In the genomic region with DNA sequence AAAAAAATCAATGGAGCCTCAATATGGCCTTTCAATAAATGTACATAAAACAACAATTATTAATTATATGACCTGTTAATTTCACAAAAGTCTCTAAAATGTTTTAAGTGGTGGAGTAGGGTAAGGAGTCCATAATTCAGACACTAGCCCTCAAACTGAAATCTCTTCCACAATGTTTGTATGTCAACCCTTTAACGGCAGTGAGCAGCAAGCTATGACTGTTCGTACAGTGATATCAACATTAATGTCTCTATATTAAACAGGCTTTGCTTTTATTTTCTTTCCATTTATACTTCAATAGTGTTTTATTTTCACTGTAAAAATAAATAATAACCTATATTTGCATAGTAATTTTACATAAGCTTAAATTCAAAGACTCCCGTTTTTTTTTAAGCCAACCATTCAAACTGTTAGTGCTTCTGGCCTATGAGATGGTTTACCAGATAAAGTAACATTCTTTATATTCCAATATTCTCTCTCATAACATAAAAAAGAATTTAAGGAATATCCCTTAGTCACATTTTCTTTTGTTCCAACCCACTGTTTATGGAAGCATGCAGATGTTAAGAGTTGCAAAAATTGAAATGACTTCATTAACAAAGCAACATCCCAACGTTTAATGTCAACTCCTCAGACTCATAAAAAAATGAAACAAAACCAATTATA, we compare ENCODE assay signal across 8 cellular contexts. TPM values are rescaled to one million over a fixed set of nuclear protein-coding genes. Genes with fewer than 3 reads are reported as not detected.
DNase-seq lines count a peak whose midpoint lies in the region; ATAC-seq and TF ChIP-seq lines count a peak whose summit lies in the region.

No MANE protein-coding gene starts in this region.

- POLR2A ChIA-PET in CD4-positive, alpha-beta memory T cell (lab: Charles Lee; ENCODE audit: partially characterized antibody) = interaction anchor here (1.2 to 6.2 kb wide), 8 partner anchors 9 to 182 kb away, joined by 3 to 81 read pairs (median 20); no protein-coding TSS in a partner anchor

- H3K36me3 ChIP-seq in CD4-positive, alpha-beta memory T cell (ENCODE audit: insufficient read depth, low read length) = no peaks in the 10 kb centered on the region
- no peaks in the 10 kb centered on the region for H3K36me3 ChIP-seq in neural cell (ENCODE audit: insufficient read depth, low read length)

- peak overlapping the region; percentile 93 for H3K9ac ChIP-seq in neural cell (ENCODE audit: low read length)

- H3K4me1 Mint-ChIP-seq in CD4-positive, alpha-beta memory T cell = peaks cover 34 to 67% (median 50%) of the 10 kb centered on the region in 4 donors

- no peak for TF ChIP-seq RAD21 in neural cell (conservative IDR thresholded peaks at IDR 0.05)

- peak overlapping the region; percentile 96 for H3K27ac ChIP-seq in CD4-positive, alpha-beta memory T cell (ENCODE audit: low read depth, low read length)
- H3K27ac ChIP-seq in dorsolateral prefrontal cortex = peak overlapping the region; percentile 31 to 100 (median 99)
- peak overlapping the region; percentile 86 for H3K27ac ChIP-seq in neural cell (ENCODE audit: low read length)

- H3K9me3 Mint-ChIP-seq in CD4-positive, alpha-beta memory T cell = peaks cover 0 to 1% (median 0%) of the 10 kb centered on the region in 8 donors

- no peaks in the 10 kb centered on the region for H3K9me3 ChIP-seq in CD4-positive, alpha-beta memory T cell (ENCODE audit: control insufficient read depth in 1 of 2, low read length in 2 of 2)
- no peaks in the 10 kb centered on the region for H3K9me3 ChIP-seq in neural cell (ENCODE audit: low read length)

- peaks cover 56% of the 10 kb centered on the region for H3K4me1 ChIP-seq in CD4-positive, alpha-beta memory T cell (ENCODE audit: insufficient read depth, low read length)

- peak overlapping the region; percentile 92 to 98 (median 97) for H3K4me3 Mint-ChIP-seq in CD4-positive, alpha-beta memory T cell

- H3K9me2 ChIP-seq in neural cell (ENCODE audit: insufficient read depth, low read length) = no peaks in the 10 kb centered on the region

- H3F3A ChIP-seq in neural cell (ENCODE audit: insufficient read depth, low read length, poor library complexity, severe bottlenecking) = peaks cover 14% of the 10 kb centered on the region

- peak overlapping the region; percentile 86 to 87 for H3K4me3 ChIP-seq in CD4-positive, alpha-beta memory T cell (ENCODE audit: low read length in 2 of 2)
- H3K4me3 ChIP-seq in dorsolateral prefrontal cortex (peak overlapping the region; percentile 68 to 97 (median 90)), neural cell (ENCODE audit: low read length) (peak overlapping the region; percentile 81)

- no peak for DNase-seq in CD4-positive, alpha-beta memory T cell
- peak; percentile 7 for DNase-seq in NCI-H526 treated with DMSO at 0.1 percent for 48 hours (lab: John Stamatoyannopoulos, UW)
- DNase-seq in dorsolateral prefrontal cortex = no peak

- peak overlapping the region; percentile 94 to 98 (median 96) for H3K27ac Mint-ChIP-seq in CD4-positive, alpha-beta memory T cell

- H3K4me2 ChIP-seq in neural cell (ENCODE audit: low read length) = peak overlapping the region; percentile 72

- no peaks in the 10 kb centered on the region for H3K27me3 Mint-ChIP-seq in CD4-positive, alpha-beta memory T cell

- H3K79me2 ChIP-seq in neural cell (replicated peaks; ENCODE audit: insufficient read depth, low read length) = peaks cover 61% of the 10 kb centered on the region

- no peaks in the 10 kb centered on the region for H4K20me1 ChIP-seq in neural cell (ENCODE audit: insufficient read depth)

- no peak for TF ChIP-seq EP300 in neural cell (conservative IDR thresholded peaks at IDR 0.05; ENCODE audit: poor library complexity, severe bottlenecking)

- no peak for ATAC-seq in GM21737 (IDR thresholded peaks at IDR 0.05; ENCODE audit: unreplicated experiment)
- no peak for ATAC-seq in HG02623 (IDR thresholded peaks at IDR 0.05; ENCODE audit: unreplicated experiment)
- ATAC-seq in HG02970 (IDR thresholded peaks at IDR 0.05; ENCODE audit: low FRiP score, unreplicated experiment) = no peak
- ATAC-seq in GM19328 (IDR thresholded peaks at IDR 0.05; ENCODE audit: unreplicated experiment) = no peak

- TF ChIP-seq CTCF in dorsolateral prefrontal cortex (IDR thresholded peaks at IDR 0.05 in 54 of 56, conservative IDR thresholded peaks at IDR 0.05 in 2 of 56; ENCODE audit: low read depth in 1 of 56, partially characterized antibody in 56 of 56) (no peak), neural cell (IDR thresholded peaks at IDR 0.05; ENCODE audit: poor library complexity, severe bottlenecking) (no peak)

- H3K36me3 Mint-ChIP-seq in CD4-positive, alpha-beta memory T cell = peaks cover 0 to 21% of the 10 kb centered on the region in 2 donors

- intact Hi-C loops in CD4-positive, alpha-beta memory T cell (cut with micrococcal nuclease) = loop anchor here (5.0 kb wide), 2 partner anchors 36 to 101 kb away; no protein-coding TSS in a partner anchor
- intact Hi-C loops in dorsolateral prefrontal cortex (cut with DNase I) = loop anchor here in 1 of 2 donors (5.0 kb wide), 1 partner anchor 361 kb away; a partner anchor contains a TSS

- no peak overlapping the region for H2AFZ ChIP-seq in neural cell (ENCODE audit: low read depth, low read length)

- CTCF ChIA-PET in CD4-positive, alpha-beta memory T cell (lab: Charles Lee; ENCODE audit: partially characterized antibody) = interaction anchor here (0.7 to 6.2 kb wide), 13 partner anchors 8 to 334 kb away, joined by 3 to 74 read pairs (median 10); a partner anchor contains a TSS

- no peaks in the 10 kb centered on the region for H3K27me3 ChIP-seq in CD4-positive, alpha-beta memory T cell (ENCODE audit: insufficient read depth, low read length)
- H3K27me3 ChIP-seq in dorsolateral prefrontal cortex = no peaks in the 10 kb centered on the region
- H3K27me3 ChIP-seq in neural cell (ENCODE audit: insufficient read depth, low read depth, low read length) = no peaks in the 10 kb centered on the region

TF ChIP-seq in neural cell, 6 proteins besides CTCF, POLR2A, EP300 and RAD21:
- TF ChIP-seq TAF1 (IDR thresholded peaks at IDR 0.05; ENCODE audit: low read depth) (no peak), MXI1 (conservative IDR thresholded peaks at IDR 0.05; ENCODE audit: poor library complexity, severe bottlenecking) (no peak), SMC3 (conservative IDR thresholded peaks at IDR 0.05; ENCODE audit: poor library complexity) (no peak), EZH2 (IDR thresholded peaks at IDR 0.05; ENCODE audit: borderline replicate concordance, insufficient read depth, low read length, poor library complexity, severe bottlenecking) (no peak), POLR2AphosphoS5 (IDR thresholded peaks at IDR 0.05) (no peak)
- TF ChIP-seq, protein P1, sequence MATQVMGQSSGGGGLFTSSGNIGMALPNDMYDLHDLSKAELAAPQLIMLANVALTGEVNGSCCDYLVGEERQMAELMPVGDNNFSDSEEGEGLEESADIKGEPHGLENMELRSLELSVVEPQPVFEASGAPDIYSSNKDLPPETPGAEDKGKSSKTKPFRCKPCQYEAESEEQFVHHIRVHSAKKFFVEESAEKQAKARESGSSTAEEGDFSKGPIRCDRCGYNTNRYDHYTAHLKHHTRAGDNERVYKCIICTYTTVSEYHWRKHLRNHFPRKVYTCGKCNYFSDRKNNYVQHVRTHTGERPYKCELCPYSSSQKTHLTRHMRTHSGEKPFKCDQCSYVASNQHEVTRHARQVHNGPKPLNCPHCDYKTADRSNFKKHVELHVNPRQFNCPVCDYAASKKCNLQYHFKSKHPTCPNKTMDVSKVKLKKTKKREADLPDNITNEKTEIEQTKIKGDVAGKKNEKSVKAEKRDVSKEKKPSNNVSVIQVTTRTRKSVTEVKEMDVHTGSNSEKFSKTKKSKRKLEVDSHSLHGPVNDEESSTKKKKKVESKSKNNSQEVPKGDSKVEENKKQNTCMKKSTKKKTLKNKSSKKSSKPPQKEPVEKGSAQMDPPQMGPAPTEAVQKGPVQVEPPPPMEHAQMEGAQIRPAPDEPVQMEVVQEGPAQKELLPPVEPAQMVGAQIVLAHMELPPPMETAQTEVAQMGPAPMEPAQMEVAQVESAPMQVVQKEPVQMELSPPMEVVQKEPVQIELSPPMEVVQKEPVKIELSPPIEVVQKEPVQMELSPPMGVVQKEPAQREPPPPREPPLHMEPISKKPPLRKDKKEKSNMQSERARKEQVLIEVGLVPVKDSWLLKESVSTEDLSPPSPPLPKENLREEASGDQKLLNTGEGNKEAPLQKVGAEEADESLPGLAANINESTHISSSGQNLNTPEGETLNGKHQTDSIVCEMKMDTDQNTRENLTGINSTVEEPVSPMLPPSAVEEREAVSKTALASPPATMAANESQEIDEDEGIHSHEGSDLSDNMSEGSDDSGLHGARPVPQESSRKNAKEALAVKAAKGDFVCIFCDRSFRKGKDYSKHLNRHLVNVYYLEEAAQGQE (IDR thresholded peaks at IDR 0.05; ENCODE audit: borderline replicate concordance) = no peak

RNA-seq across cellular contexts. Expression of a gene that starts 2.4 kb away (rescaled TPM):
- total RNA-seq in CD4-positive, alpha-beta memory T cell = 10 to 100 TPM; 66.9 to 67.4 TPM
- polyA plus RNA-seq in CD4-positive, alpha-beta memory T cell = 10 to 100 TPM; 30.5 to 31.5 TPM
- total RNA-seq in dorsolateral prefrontal cortex = 100 to 1,000 TPM in 46 of 120 experiments, 10 to 100 TPM in 74; 56.6 to 132 (median 97.6) TPM
- polyA plus RNA-seq in neural cell = 119 and 133 TPM in 2 replicates
- polyA minus RNA-seq in neural cell = 224 and 237 TPM in 2 replicates
